2 cellular contexts compared by ENCODE assay signal in genomic region chr3:43609406-43609805, GRCh38.
TF ChIP-seq lines count a peak whose summit lies in the region.

No MANE protein-coding gene starts in this region.

TF ChIP-seq in GM23338, 12 proteins besides CTCF, POLR2A, EP300 and RAD21:
- no peak for TF ChIP-seq NANOG (IDR thresholded peaks at IDR 0.05; ENCODE audit: borderline replicate concordance)

TF ChIP-seq in K562, 482 proteins besides CTCF, POLR2A, EP300 and RAD21:
- TF ChIP-seq STAT5A (IDR thresholded peaks at IDR 0.05; ENCODE audit: borderline replicate concordance, low read length) (peak; percentile 31; the same call in 1 of the 2 replicates), MEIS2 (IDR thresholded peaks at IDR 0.05; ENCODE audit: partially characterized antibody) (peak; percentile 66), ZNF639 (CRISPR knock-in tag; conservative IDR thresholded peaks at IDR 0.05 in 1 of 2, IDR thresholded peaks at IDR 0.05 in 1 of 2) (no peak), BDP1 (IDR thresholded peaks at IDR 0.05; ENCODE audit: insufficient read depth, insufficient read length) (no peak), PTRF (tag; IDR thresholded peaks at IDR 0.05) (no peak), TEAD4 (IDR thresholded peaks at IDR 0.05; ENCODE audit: low read length) (0 out of 2 replicates have a peak, but pooled peaks have one; percentile 33), TEAD4 (CRISPR knock-in tag; IDR thresholded peaks at IDR 0.05; ENCODE audit: borderline replicate concordance) (no peak), SOX6 (IDR thresholded peaks at IDR 0.05) (peak; percentile 76), ARID1B (IDR thresholded peaks at IDR 0.05) (peak; percentile 34; the same call in 1 of the 2 replicates), RFX7 (CRISPR knock-in tag; IDR thresholded peaks at IDR 0.05) (no peak), ZNF778 (CRISPR knock-in tag; IDR thresholded peaks at IDR 0.05) (no peak), NCOA6 (IDR thresholded peaks at IDR 0.05) (no peak), BRD4 (IDR thresholded peaks at IDR 0.05) (no peak), POLR3A (IDR thresholded peaks at IDR 0.05; ENCODE audit: borderline replicate concordance, extremely low read depth, insufficient read depth, insufficient read length) (no peak), SMAD4 (CRISPR knock-in tag; conservative IDR thresholded peaks at IDR 0.05) (no peak)
- TF ChIP-seq, protein P1, sequence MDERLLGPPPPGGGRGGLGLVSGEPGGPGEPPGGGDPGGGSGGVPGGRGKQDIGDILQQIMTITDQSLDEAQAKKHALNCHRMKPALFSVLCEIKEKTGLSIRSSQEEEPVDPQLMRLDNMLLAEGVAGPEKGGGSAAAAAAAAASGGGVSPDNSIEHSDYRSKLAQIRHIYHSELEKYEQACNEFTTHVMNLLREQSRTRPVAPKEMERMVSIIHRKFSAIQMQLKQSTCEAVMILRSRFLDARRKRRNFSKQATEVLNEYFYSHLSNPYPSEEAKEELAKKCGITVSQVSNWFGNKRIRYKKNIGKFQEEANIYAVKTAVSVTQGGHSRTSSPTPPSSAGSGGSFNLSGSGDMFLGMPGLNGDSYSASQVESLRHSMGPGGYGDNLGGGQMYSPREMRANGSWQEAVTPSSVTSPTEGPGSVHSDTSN (CRISPR knock-in tag; IDR thresholded peaks at IDR 0.05; ENCODE audit: low read depth), result no peak
- TF ChIP-seq, protein P1 (tag; conservative IDR thresholded peaks at IDR 0.05; ENCODE audit: low read depth), result peak; percentile 64
- TF ChIP-seq, protein P2, sequence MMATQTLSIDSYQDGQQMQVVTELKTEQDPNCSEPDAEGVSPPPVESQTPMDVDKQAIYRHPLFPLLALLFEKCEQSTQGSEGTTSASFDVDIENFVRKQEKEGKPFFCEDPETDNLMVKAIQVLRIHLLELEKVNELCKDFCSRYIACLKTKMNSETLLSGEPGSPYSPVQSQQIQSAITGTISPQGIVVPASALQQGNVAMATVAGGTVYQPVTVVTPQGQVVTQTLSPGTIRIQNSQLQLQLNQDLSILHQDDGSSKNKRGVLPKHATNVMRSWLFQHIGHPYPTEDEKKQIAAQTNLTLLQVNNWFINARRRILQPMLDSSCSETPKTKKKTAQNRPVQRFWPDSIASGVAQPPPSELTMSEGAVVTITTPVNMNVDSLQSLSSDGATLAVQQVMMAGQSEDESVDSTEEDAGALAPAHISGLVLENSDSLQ (IDR thresholded peaks at IDR 0.05), result peak; percentile 55
